ENCODE assay signal across 27 cellular contexts in genomic region chr2:19360266-19360665, GRCh38. TPM values are rescaled to one million over a fixed set of nuclear protein-coding genes. Genes with fewer than 3 reads are reported as not detected.
DNase-seq lines count a peak whose midpoint lies in the region; ATAC-seq and TF ChIP-seq lines count a peak whose summit lies in the region.
"Had no signal": no experiment of that assay in that cellular context is flagged by ENCODE, and none has a peak within 500 bp of the region (broad histone marks: within the 10 kb centered on the region; RNA-seq: fewer than 3 reads in every experiment).

No MANE protein-coding gene starts in this region.

- H3K14ac ChIP-seq in IMR-90 (replicated peaks; ENCODE audit: low read depth, low read length) = no peak overlapping the region

- H2AK5ac ChIP-seq in IMR-90 (ENCODE audit: low read depth, low read length) = no peak overlapping the region; the same call in 1 of the 2 replicates

- no peak overlapping the region for H4K91ac ChIP-seq in IMR-90 (ENCODE audit: insufficient read depth, low read depth, low read length)

- TF ChIP-seq POLR2A in IMR-90 (IDR thresholded peaks at IDR 0.05; ENCODE audit: low read depth, low read length) (no peak), esophagus muscularis mucosa (IDR thresholded peaks at IDR 0.05; ENCODE audit: low read depth) (no peak)

- H3K9me3 ChIP-seq in CD4-positive, CD25-positive, alpha-beta regulatory T cell (ENCODE audit: control insufficient read depth in 2 of 2, low read length in 2 of 2) = peaks cover 0 to 5% of the 10 kb centered on the region in 2 experiments
- H3K9me3 ChIP-seq in IMR-90 (ENCODE audit: control insufficient read depth, insufficient read depth, low read length) (no peaks in the 10 kb centered on the region), esophagus muscularis mucosa (no peaks in the 10 kb centered on the region), osteoblast (ENCODE audit: low read depth, low read length) (no peaks in the 10 kb centered on the region)
- H3K9me3 ChIP-seq: colonic mucosa, heart right ventricle, SJSA1 had no signal

- no peak overlapping the region for H4K8ac ChIP-seq in IMR-90 (ENCODE audit: low read depth in 2 of 2, low read length in 2 of 2)

- H2AK9ac ChIP-seq in IMR-90 (replicated peaks; ENCODE audit: low read depth, low read length, poor library complexity) = no peak overlapping the region

- no peak overlapping the region for H3K4me3 ChIP-seq in CD4-positive, CD25-positive, alpha-beta regulatory T cell (ENCODE audit: low read depth, low read length)
- no peak overlapping the region for H3K4me3 ChIP-seq in IMR-90 (ENCODE audit: insufficient read depth, low read depth, low read length)
- no peak overlapping the region for H3K4me3 ChIP-seq in esophagus muscularis mucosa
- no peak overlapping the region for H3K4me3 ChIP-seq in osteoblast (ENCODE audit: insufficient read depth, low read length)
- H3K4me3 ChIP-seq: SJSA1 had no signal

- H3K4me1 Mint-ChIP-seq in CD4-positive, CD25-positive, alpha-beta regulatory T cell = peaks cover 0 to 65% (median 42%) of the 10 kb centered on the region in 4 donors

- peaks cover 29% of the 10 kb centered on the region for H3K79me2 ChIP-seq in osteoblast (ENCODE audit: insufficient read depth, low read length)

- CTCF ChIA-PET in IMR-90 (lab: Yijun Ruan, JAX) = interaction anchor here (1.0 kb wide), 1 partner anchor 220 kb away, joined by 3 read pairs; no protein-coding TSS in a partner anchor

- no peak overlapping the region for H4K5ac ChIP-seq in IMR-90 (ENCODE audit: low read depth, low read length)

- H3K27ac ChIP-seq in CD4-positive, CD25-positive, alpha-beta regulatory T cell (ENCODE audit: insufficient read depth, low read length, poor library complexity, severe bottlenecking) = no peak overlapping the region
- H3K27ac ChIP-seq in IMR-90 (ENCODE audit: insufficient read depth, low read length) (no peak overlapping the region), esophagus muscularis mucosa (replicated peaks in 1 of 4) (peak overlapping the region; percentile 87 to 94 (median 91)), osteoblast (ENCODE audit: low read depth, low read length) (no peak overlapping the region)
- H3K27ac ChIP-seq: colonic mucosa, heart right ventricle, SJSA1 had no signal

- H3K4ac ChIP-seq in IMR-90 (ENCODE audit: low read depth, low read length) = no peak overlapping the region

- no peak overlapping the region for H3K18ac ChIP-seq in IMR-90 (ENCODE audit: low read depth, low read length)

- BruUV-seq in IMR-90 (replicated peaks; lab: Mats Ljungman, UMichigan) = no TSS peak

- H2BK15ac ChIP-seq in IMR-90 (ENCODE audit: low read depth, low read length) = no peak overlapping the region

- POLR2A ChIA-PET in IMR-90 (lab: Charles Lee; ENCODE audit: unreplicated experiment) = no interaction called here

- no peak for DNase-seq in CD4-positive, CD25-positive, alpha-beta regulatory T cell
- DNase-seq in IMR-90 (no peak), esophagus muscularis mucosa (ENCODE audit: extremely low spot score) (peak; percentile 72), osteoblast (ENCODE audit: insufficient read length, low spot score, missing footprints) (peak; percentile 68), putamen (ENCODE audit: low spot score) (no peak), iPS-NIHi7 (ENCODE audit: extremely low spot score) (no peak), NCI-H345 treated with DMSO at 0.1 percent for 48 hours (lab: John Stamatoyannopoulos, UW; ENCODE audit: unreplicated experiment) (no peak), NCI-H748 treated with DMSO at 0.1 percent for 48 hours (lab: John Stamatoyannopoulos, UW) (no peak)
- DNase-seq: ACHN; activated CD4-positive, alpha-beta memory T cell treated with anti-CD3 and anti-CD28 coated beads for 36 hours; activated gamma-delta T cell treated with Interleukin-2 at 50 U/mL for 16 hours; amniotic stem cell; Calu3; colonic mucosa; DND-41; effector memory CD4-positive, alpha-beta T cell; foreskin fibroblast; heart right ventricle; Karpas-422; left colon; mammary epithelial cell; NCI-H1436 treated with DMSO at 0.1 percent for 48 hours; NCI-H345; occipital lobe; stimulated activated CD4-positive, alpha-beta T cell treated with anti-CD3 and anti-CD28 coated beads, Interleukin-2, amount 100 ng/mL, for 24 hours; T-helper 1 cell had no signal

- intact Hi-C loops in IMR-90 (cut with micrococcal nuclease) = loop anchor here (5.0 kb wide), 2 partner anchors 468 to 748 kb away; no protein-coding TSS in a partner anchor
- intact Hi-C loops in esophagus muscularis mucosa (cut with DNase I) = loop anchor here (5.0 to 10.0 kb wide), 4 partner anchors 373 to 928 kb away; no protein-coding TSS in a partner anchor

- dilution Hi-C loops in IMR-90 (cut with HindIII; ENCODE audit: low sequenced_read_pairs, unreplicated experiment) = no loop called here

- no peak overlapping the region for H2AFZ ChIP-seq in IMR-90 (replicated peaks; ENCODE audit: low read length, poor library complexity)
- H2AFZ ChIP-seq in osteoblast (ENCODE audit: low read length) = no peak overlapping the region

- no peak overlapping the region for H3K23ac ChIP-seq in IMR-90 (ENCODE audit: low read depth, low read length)

- no CpG with 5 or more reads among the region's 2 CpGs for WGBS in IMR-90 (ENCODE audit: extremely low coverage in 2 of 2, insufficient read length in 1 of 2), 2 experiments
- WGBS in esophagus muscularis mucosa = 86% methylated on average over 2 of the region's 2 CpGs

- no peak for ATAC-seq in CD4-positive, CD25-positive, alpha-beta regulatory T cell (ENCODE audit: low read depth in 2 of 2)
- ATAC-seq in IMR-90 (ENCODE audit: low read depth) = no peak
- ATAC-seq: heart right ventricle, left colon had no signal

- no peak overlapping the region for H3K27ac Mint-ChIP-seq in CD4-positive, CD25-positive, alpha-beta regulatory T cell
- H3K27ac Mint-ChIP-seq: activated CD4-positive, alpha-beta memory T cell treated with anti-CD3 and anti-CD28 coated beads for 36 hours had no signal

- H3K4me3 Mint-ChIP-seq in CD4-positive, CD25-positive, alpha-beta regulatory T cell = peak overlapping the region; percentile 4 to 92 (median 84)

- peaks cover 98% of the 10 kb centered on the region for H3K27me3 Mint-ChIP-seq in CD4-positive, CD25-positive, alpha-beta regulatory T cell

- H3K4me1 ChIP-seq in CD4-positive, CD25-positive, alpha-beta regulatory T cell (ENCODE audit: control insufficient read depth, insufficient read depth, low read length, poor library complexity, severe bottlenecking) = peaks cover 62% of the 10 kb centered on the region
- H3K4me1 ChIP-seq in IMR-90 (ENCODE audit: control insufficient read depth, insufficient read depth, low read length) (peaks cover 7% of the 10 kb centered on the region), esophagus muscularis mucosa (peaks cover 22 to 75% (median 60%) of the 10 kb centered on the region in 4 donors), osteoblast (ENCODE audit: insufficient read depth, low read length) (peaks cover 15% of the 10 kb centered on the region)
- H3K4me1 ChIP-seq: colonic mucosa had no signal

- no peak overlapping the region for H3K4me2 ChIP-seq in IMR-90 (ENCODE audit: low read depth, low read length)
- H3K4me2 ChIP-seq in osteoblast (ENCODE audit: insufficient read depth, low read length) = no peak overlapping the region

- in situ Hi-C loops in IMR-90 (cut with MboI; ENCODE audit: low sequenced_read_pairs) = loop anchor here (5.0 to 10.0 kb wide), 3 partner anchors 613 to 925 kb away; no protein-coding TSS in a partner anchor

- TF ChIP-seq CTCF in IMR-90 (conservative IDR thresholded peaks at IDR 0.05; ENCODE audit: low read depth, low read length) = no peak
- no peak for TF ChIP-seq CTCF in esophagus muscularis mucosa (IDR thresholded peaks at IDR 0.05)
- TF ChIP-seq CTCF in osteoblast (IDR thresholded peaks at IDR 0.05; ENCODE audit: extremely low read depth, low read depth, low read length) = no peak

- peaks cover under 1% of the 10 kb centered on the region for H3K9me1 ChIP-seq in IMR-90 (ENCODE audit: insufficient read depth, low read length)

- H3K27me3 ChIP-seq in CD4-positive, CD25-positive, alpha-beta regulatory T cell (ENCODE audit: control insufficient read depth, insufficient read depth, low read length) = peaks cover 56% of the 10 kb centered on the region
- H3K27me3 ChIP-seq in IMR-90 (ENCODE audit: control insufficient read depth, insufficient read depth, low read length) = peaks cover 4% of the 10 kb centered on the region; the same call in 1 of the 2 replicates
- H3K27me3 ChIP-seq in esophagus muscularis mucosa = peaks cover 0 to 29% (median 0%) of the 10 kb centered on the region in 4 donors
- H3K27me3 ChIP-seq in osteoblast (ENCODE audit: insufficient read depth, low read length) = no peaks in the 10 kb centered on the region
- H3K27me3 ChIP-seq: SJSA1 had no signal

- no peaks in the 10 kb centered on the region for H3K36me3 ChIP-seq in CD4-positive, CD25-positive, alpha-beta regulatory T cell (ENCODE audit: control insufficient read depth, insufficient read depth, low read length)
- H3K36me3 ChIP-seq in IMR-90 (ENCODE audit: control insufficient read depth, insufficient read depth, low read length) (peaks cover 1% of the 10 kb centered on the region; the same call in 1 of the 2 replicates), esophagus muscularis mucosa (no peaks in the 10 kb centered on the region), osteoblast (ENCODE audit: insufficient read depth, low read length) (peaks cover 5% of the 10 kb centered on the region)
- H3K36me3 ChIP-seq: colonic mucosa, heart right ventricle, SJSA1 had no signal

- H3K36me3 Mint-ChIP-seq in CD4-positive, CD25-positive, alpha-beta regulatory T cell = no peaks in the 10 kb centered on the region
- H3K36me3 Mint-ChIP-seq: activated CD4-positive, alpha-beta memory T cell treated with anti-CD3 and anti-CD28 coated beads for 36 hours had no signal

- H3K79me1 ChIP-seq in IMR-90 (ENCODE audit: low read depth in 1 of 2, low read length in 2 of 2) = peaks cover 0 to 25% of the 10 kb centered on the region in 2 experiments; a peak in 2 of 4 replicates

- H3K9ac ChIP-seq in IMR-90 (ENCODE audit: low read depth, low read length) = no peak overlapping the region

- 0 out of 2 replicates have a peak overlapping the region, but pooled peaks have one; percentile 3 for H2BK120ac ChIP-seq in IMR-90 (ENCODE audit: low read depth, low read length)

- H4K20me1 ChIP-seq in IMR-90 (ENCODE audit: insufficient read depth, low read length) (peaks cover 19% of the 10 kb centered on the region), osteoblast (ENCODE audit: insufficient read depth, low read length) (peaks cover 18% of the 10 kb centered on the region)

- H2BK5ac ChIP-seq in IMR-90 (ENCODE audit: low read depth, low read length, poor library complexity, severe bottlenecking) = no peak overlapping the region

- no peak for TF ChIP-seq EP300 in esophagus muscularis mucosa (IDR thresholded peaks at IDR 0.05)

- no peak for TF ChIP-seq RAD21 in IMR-90 (IDR thresholded peaks at IDR 0.05; ENCODE audit: low read length)

- H3K56ac ChIP-seq in IMR-90 (ENCODE audit: extremely low read depth, insufficient read depth, low read length) = no peak overlapping the region

- H2BK20ac ChIP-seq in IMR-90 (ENCODE audit: low read depth, low read length) = no peak overlapping the region

- peaks cover 0 to 3% (median 0%) of the 10 kb centered on the region in 7 donors for H3K9me3 Mint-ChIP-seq in CD4-positive, CD25-positive, alpha-beta regulatory T cell
- H3K9me3 Mint-ChIP-seq: activated CD4-positive, alpha-beta memory T cell treated with anti-CD3 and anti-CD28 coated beads for 36 hours had no signal

RNA-seq across cellular contexts. Expression of gene OSR1, which starts 1.8 kb away (rescaled TPM):
- total RNA-seq in CD4-positive, CD25-positive, alpha-beta regulatory T cell = not detected
- polyA plus RNA-seq in CD4-positive, CD25-positive, alpha-beta regulatory T cell = not detected
- 12.4 and 14.7 TPM in 2 replicates for total RNA-seq in IMR-90 (2012; rRNA removed)
- 48.0 and 51.9 TPM in 2 replicates for polyA plus RNA-seq in IMR-90 (2012; rRNA removed)
- 31.5 and 51.7 TPM in 2 replicates for polyA plus RNA-seq in IMR-90 (2012; cell fraction: cytosol; rRNA removed)
- 67.0 and 99.5 TPM in 2 replicates for polyA plus RNA-seq in IMR-90 (2012; cell fraction: nucleus; rRNA removed; ENCODE audit: low replicate concordance)
- total RNA-seq in esophagus muscularis mucosa = 10 to 100 TPM; 50.3 to 99.6 (median 74.7) TPM
- total RNA-seq in osteoblast = 15.2 and 20.9 TPM in 2 replicates
- total RNA-seq: activated CD4-positive, alpha-beta memory T cell treated with anti-CD3 and anti-CD28 coated beads for 36 hours had no signal

Comparison
In these comparisons a context has a peak if more than half of its experiments do, and no peak if none do; other contexts are left out.
1. DNase-seq: peak in esophagus muscularis mucosa (single experiment) and osteoblast (single experiment); none in CD4-positive, CD25-positive, alpha-beta regulatory T cell (0 of 3), IMR-90 (single experiment), putamen (single experiment), iPS-NIHi7 (single experiment), NCI-H345 treated with DMSO at 0.1 percent for 48 hours (single experiment) and NCI-H748 treated with DMSO at 0.1 percent for 48 hours (single experiment).
2. H3K27ac ChIP-seq: peak in esophagus muscularis mucosa (4 of 4); none in CD4-positive, CD25-positive, alpha-beta regulatory T cell (single experiment), IMR-90 (single experiment) and osteoblast (single experiment).
3. RNA of gene OSR1, which starts 1.8 kb away (total RNA-seq): 50.3 to 99.6 TPM in esophagus muscularis mucosa, 15.2 to 20.9 TPM in osteoblast and 12.4 to 14.7 TPM in IMR-90; not detected in CD4-positive, CD25-positive, alpha-beta regulatory T cell (single experiment); every median in the first group is over 10 times any median in the second.